Comparison of ENCODE assay signal across 16 cellular contexts in genomic region chr17:40452921-40453378, GRCh38. TPM values are rescaled to one million over a fixed set of nuclear protein-coding genes. Genes with fewer than 3 reads are reported as not detected.
A peak's percentile ranks its signal among the peaks of the same experiment; 100 is the strongest.
DNase-seq lines count a peak whose midpoint lies in the region; ATAC-seq, FAIRE-seq and TF ChIP-seq lines count a peak whose summit lies in the region.
"Had no signal": no experiment of that assay in that cellular context is flagged by ENCODE, and none has a peak within 500 bp of the region (broad histone marks: within the 10 kb centered on the region; RNA-seq: fewer than 3 reads in every experiment).

No MANE protein-coding gene starts in this region.

- intact Hi-C loops in HCT116 (cut with micrococcal nuclease): no loop called here
- intact Hi-C loops in ascending aorta (cut with DNase I): loop anchor here (1.0 to 5.0 kb wide), 2 partner anchors 10 to 141 kb away; partner anchors contain the start of gene IGFBP4
- intact Hi-C loops in kidney (cut with DNase I): no loop called here
- intact Hi-C loops in spleen (cut with DNase I; ENCODE audit: low total_unique reads): no loop called here

- TF ChIP-seq CTCF in HCT116 (IDR thresholded peaks at IDR 0.05 in 2 of 3, conservative IDR thresholded peaks at IDR 0.05 in 1 of 3; ENCODE audit: borderline replicate concordance in 1 of 3, insufficient read depth in 1 of 3, low read depth in 2 of 3, low read length in 2 of 3): no peak
- no peak for TF ChIP-seq CTCF in ascending aorta (IDR thresholded peaks at IDR 0.05)
- TF ChIP-seq CTCF in kidney (IDR thresholded peaks at IDR 0.05; ENCODE audit: borderline replicate concordance, extremely low read depth, insufficient read depth): no peak
- TF ChIP-seq CTCF in spleen (IDR thresholded peaks at IDR 0.05 in 8 of 11, conservative IDR thresholded peaks at IDR 0.05 in 3 of 11): no peak

- H3K4me3 ChIP-seq in HCT116 (replicated peaks in 1 of 2; ENCODE audit: low read depth in 1 of 2, low read length in 2 of 2): no peak overlapping the region
- H3K4me3 ChIP-seq in ascending aorta: no peak overlapping the region
- no peak overlapping the region for H3K4me3 ChIP-seq in kidney (ENCODE audit: low read length in 2 of 2)
- no peak overlapping the region for H3K4me3 ChIP-seq in spleen
- H3K4me3 ChIP-seq in H7 (ENCODE audit: insufficient read depth, low read depth, low read length): no peak overlapping the region
- H3K4me3 ChIP-seq: SJCRH30 had no signal

- FAIRE-seq in kidney (lab: Jason Lieb, UNC): no peak

- no peaks in the 10 kb centered on the region for H4K20me1 ChIP-seq in HCT116 (ENCODE audit: insufficient read depth)

- ATAC-seq in HCT116 (no peak), GM18907 (IDR thresholded peaks at IDR 0.05; ENCODE audit: unreplicated experiment) (no peak)

- no peak for DNase-seq in HCT116 (ENCODE audit: low read depth, low spot score)
- no peak for DNase-seq in ascending aorta (ENCODE audit: low spot score in 2 of 2)
- DNase-seq in kidney: peak; percentile 72
- no peak for DNase-seq in spleen
- no peak for DNase-seq in SKM-1 (lab: John Stamatoyannopoulos, UW; ENCODE audit: unreplicated experiment)
- DNase-seq in SHP77 (lab: John Stamatoyannopoulos, UW): no peak
- DNase-seq in H7: no peak
- DNase-seq: activated CD8-positive, alpha-beta memory T cell treated with anti-CD3 and anti-CD28 coated beads, Interleukin-2, amount 50 U/mL, for 4 hours; GDM1; NCI-H146; SJCRH30; stimulated activated naive CD4-positive, alpha-beta T cell treated with Interleukin-2 at 50 U/mL for 16 hours had no signal

- no peaks in the 10 kb centered on the region for H3K9me2 ChIP-seq in HCT116 (ENCODE audit: insufficient read depth)

- H3K27me3 ChIP-seq in HCT116 (ENCODE audit: insufficient read depth, low read length) (no peaks in the 10 kb centered on the region), ascending aorta (no peaks in the 10 kb centered on the region), spleen (replicated peaks in 1 of 7) (no peaks in the 10 kb centered on the region), H7 (ENCODE audit: control insufficient read depth, insufficient read depth, low read length) (no peaks in the 10 kb centered on the region)
- H3K27me3 ChIP-seq: SJCRH30 had no signal

- RAD21 ChIA-PET in HCT116 (lab: Charles Lee; ENCODE audit: low non-redundant PET in 1 of 2, low total read pairs in 2 of 2, uncharacterized antibody in 2 of 2, unreplicated experiment in 2 of 2): no interaction called here

- H3K9me3 ChIP-seq in HCT116 (ENCODE audit: control insufficient read depth in 1 of 2, insufficient read depth in 1 of 2, low read depth in 1 of 2, low read length in 2 of 2) (no peaks in the 10 kb centered on the region), ascending aorta (no peaks in the 10 kb centered on the region), kidney (ENCODE audit: control insufficient read depth in 1 of 2, low read length in 2 of 2) (no peaks in the 10 kb centered on the region), spleen (no peaks in the 10 kb centered on the region)
- H3K9me3 ChIP-seq: SJCRH30 had no signal

- no peaks in the 10 kb centered on the region for H3K36me3 ChIP-seq in HCT116 (ENCODE audit: control insufficient read depth in 1 of 2, insufficient read depth in 2 of 2, low read length in 2 of 2)
- H3K36me3 ChIP-seq in ascending aorta: peaks cover 14 to 15% of the 10 kb centered on the region in 2 donors
- peaks cover 19 to 52% of the 10 kb centered on the region in 2 donors for H3K36me3 ChIP-seq in kidney (ENCODE audit: control insufficient read depth in 1 of 2, insufficient read depth in 2 of 2, low read length in 2 of 2)
- peaks cover 0 to 61% (median 31%) of the 10 kb centered on the region in 6 donors for H3K36me3 ChIP-seq in spleen
- H3K36me3 ChIP-seq in H7 (replicated peaks; ENCODE audit: control insufficient read depth, insufficient read depth, low read length): peaks cover 15% of the 10 kb centered on the region
- H3K36me3 ChIP-seq: SJCRH30 had no signal

- H3K9ac ChIP-seq in HCT116 (ENCODE audit: low read length) (no peak overlapping the region), kidney (ENCODE audit: low read length in 2 of 2) (no peak overlapping the region)

- no peak overlapping the region for H2AFZ ChIP-seq in HCT116 (ENCODE audit: low read depth, low read length, poor library complexity, severe bottlenecking)

- CTCF ChIA-PET in HCT116 (lab: Charles Lee): no interaction called here

- peak overlapping the region; percentile 33 for H3K4me2 ChIP-seq in HCT116 (ENCODE audit: low read length)

- no peak for TF ChIP-seq RAD21 in HCT116 (IDR thresholded peaks at IDR 0.05; ENCODE audit: low read depth)

- no TSS peak for BruUV-seq in HCT116 (replicated peaks; lab: Mats Ljungman, UMichigan)

- TF ChIP-seq POLR2A in HCT116 (IDR thresholded peaks at IDR 0.05; ENCODE audit: borderline replicate concordance, extremely low read depth, insufficient read depth, insufficient read length): no peak
- TF ChIP-seq POLR2A in spleen (IDR thresholded peaks at IDR 0.05): no peak

- H3K79me2 ChIP-seq in HCT116 (ENCODE audit: insufficient read depth, low read length): no peaks in the 10 kb centered on the region

- WGBS in spleen, 5 donors: 47 to 81% (median 72%) methylated on average over 14 to 15 of the region's 15 CpGs

- POLR2A ChIA-PET in HCT116 (lab: Charles Lee): no interaction called here

- peaks cover 0 to 32% of the 10 kb centered on the region in 2 experiments; a peak in 2 of 4 replicates for H3K4me1 ChIP-seq in HCT116 (ENCODE audit: control insufficient read depth in 1 of 2, insufficient read depth in 2 of 2, low read length in 2 of 2)
- H3K4me1 ChIP-seq in ascending aorta: peaks cover 44 to 46% of the 10 kb centered on the region in 2 donors
- peaks cover 43 to 62% of the 10 kb centered on the region in 2 donors for H3K4me1 ChIP-seq in kidney (ENCODE audit: control insufficient read depth in 1 of 2, insufficient read depth in 1 of 2, low read depth in 1 of 2, low read length in 2 of 2)
- H3K4me1 ChIP-seq in spleen: peaks cover 15 to 95% (median 55%) of the 10 kb centered on the region in 6 donors

- H3K27ac ChIP-seq in HCT116 (ENCODE audit: low read depth, low read length) (no peak overlapping the region), ascending aorta (peak overlapping the region; percentile 73 to 86), kidney (ENCODE audit: low read depth in 2 of 2, low read length in 2 of 2) (peak overlapping the region in 1 of 2 donors; percentile 79), spleen (peak overlapping the region in 7 of 8 donors; percentile 26 to 89 (median 52))
- H3K27ac ChIP-seq: SJCRH30, VCaP had no signal

TF ChIP-seq in HCT116, 20 proteins besides CTCF, POLR2A, EP300 and RAD21:
- TF ChIP-seq ELF1 (IDR thresholded peaks at IDR 0.05; ENCODE audit: borderline replicate concordance, low read depth): no peak
- TF ChIP-seq EZH2 (IDR thresholded peaks at IDR 0.05): no peak
- no peak for TF ChIP-seq ZFX (IDR thresholded peaks at IDR 0.05)
- TF ChIP-seq FOSL1 (IDR thresholded peaks at IDR 0.05; ENCODE audit: low read depth): no peak

RNA-seq across cellular contexts. Expression of gene IGFBP4, which starts 9.7 kb away (rescaled TPM):
- total RNA-seq in HCT116 (2021; ENCODE audit: unreplicated experiment) (2.0 TPM), ascending aorta (1,295 TPM), kidney (743 TPM), spleen (100 to 1,000 TPM; 287 to 537 (median 336) TPM)
- polyA plus RNA-seq in HCT116 (2012): 0.34 TPM in 1 of 2 replicates, not detected in the other
- polyA plus RNA-seq in kidney (ENCODE audit: insufficient read depth, low read depth, low replicate concordance) (545 TPM), spleen (100 to 1,000 TPM in 2 of 3 donors, 10 to 100 TPM in 1; 49.3 to 131 (median 107) TPM)
- total RNA-seq in H7 (2014; rRNA removed; shearing (Covaris generic)): 24.6 and 31.8 TPM in 2 replicates

RNA-seq across cellular contexts. Expression of gene TOP2A, which starts 35.3 kb away (rescaled TPM):
- 141 TPM for total RNA-seq in HCT116 (2021; ENCODE audit: unreplicated experiment)
- polyA plus RNA-seq in HCT116 (2012): 33.0 and 53.0 TPM in 2 replicates
- total RNA-seq in ascending aorta: 0.11 TPM
- 2.7 TPM for total RNA-seq in kidney
- 0.82 TPM for polyA plus RNA-seq in kidney (ENCODE audit: insufficient read depth, low read depth, low replicate concordance)
- 10 to 100 TPM in 5 of 7 donors, 1 to 10 TPM in 2; 5.5 to 37.5 (median 14.4) TPM for total RNA-seq in spleen
- polyA plus RNA-seq in spleen: 10 to 100 TPM in 1 of 3 donors, 1 to 10 TPM in 2; 5.8 to 27.5 (median 8.1) TPM
- 159 and 249 TPM in 2 replicates for total RNA-seq in H7 (2014; rRNA removed; shearing (Covaris generic))

RNA-seq across cellular contexts. Expression of gene TNS4, which starts 48.5 kb away (rescaled TPM):
- total RNA-seq in HCT116 (2021; ENCODE audit: unreplicated experiment) (36.6 TPM), ascending aorta (not detected), kidney (0.31 TPM), spleen (1 to 10 TPM in 1 of 7 donors, under 1 TPM in 5, not detected in 1; 0.14 to 1.3 (median 0.41) TPM)
- 7.4 and 9.3 TPM in 2 replicates for polyA plus RNA-seq in HCT116 (2012)
- polyA plus RNA-seq in kidney (ENCODE audit: insufficient read depth, low read depth, low replicate concordance) (2.2 TPM), spleen (under 1 TPM; 0.15 to 0.45 (median 0.21) TPM)
- 0.14 and 0.18 TPM in 2 replicates for total RNA-seq in H7 (2014; rRNA removed; shearing (Covaris generic))
- total RNA-seq: mesothelial cell of epicardium, SJCRH30 had no signal
- polyA plus RNA-seq: CD14-positive monocyte had no signal

Comparison
In these comparisons a context has a peak if more than half of its experiments do, and no peak if none do; other contexts are left out.
1. RNA of gene TNS4, which starts 48.5 kb away (total RNA-seq): 36.6 TPM in HCT116 (single experiment); not detected in ascending aorta (single experiment), 0.14 to 1.3 TPM in spleen, 0.31 TPM in kidney (single experiment) and 0.14 to 0.18 TPM in H7; every median in the first group is over 10 times any median in the second.